ENCODE assay signal across 10 cellular contexts in the genomic region with DNA sequence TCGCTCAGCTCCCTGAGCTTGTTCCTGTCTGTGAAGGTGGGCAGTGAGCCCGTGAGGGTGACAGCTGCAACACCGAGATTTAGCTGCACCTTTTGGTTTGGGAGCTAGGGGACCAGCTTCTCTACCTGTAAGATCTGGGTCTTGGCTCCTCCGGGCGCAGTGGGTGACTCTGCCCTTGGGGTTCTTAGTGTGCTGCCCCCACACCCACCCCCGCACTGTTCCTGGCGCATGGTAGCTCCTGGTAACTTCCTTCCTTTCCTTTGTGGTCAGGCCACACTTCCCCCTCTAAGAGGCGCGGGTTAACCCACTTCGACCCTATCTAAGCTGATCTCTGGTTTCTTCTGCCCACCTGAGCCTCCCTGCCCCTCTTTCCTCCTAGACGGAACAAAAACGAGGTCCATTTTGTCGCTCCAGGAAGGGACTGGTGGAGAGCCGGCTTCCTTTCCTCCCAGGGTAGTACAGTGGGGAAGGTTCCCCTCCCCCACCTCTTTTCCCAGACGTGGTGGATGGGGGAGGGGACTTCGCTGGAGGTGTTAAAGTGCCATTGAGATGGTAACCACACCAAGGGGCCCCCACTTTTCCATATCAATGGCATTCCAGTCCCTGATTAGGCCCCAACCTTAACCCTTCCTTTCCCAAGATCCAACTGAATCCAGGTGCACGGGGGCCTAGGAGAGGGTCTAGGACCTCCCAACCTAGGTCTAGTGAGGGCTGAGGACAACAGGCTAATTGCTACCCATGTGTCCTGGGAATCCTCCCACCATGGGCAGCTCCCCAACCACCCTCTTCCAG. TPM values are rescaled to one million over a fixed set of nuclear protein-coding genes. Genes with fewer than 3 reads are reported as not detected.
DNase-seq lines count a peak whose midpoint lies in the region; ATAC-seq and TF ChIP-seq lines count a peak whose summit lies in the region.
"Had no signal": no experiment of that assay in that cellular context is flagged by ENCODE, and none has a peak within 500 bp of the region (broad histone marks: within the 10 kb centered on the region; RNA-seq: fewer than 3 reads in every experiment).

No MANE protein-coding gene starts in this region.

- no peak overlapping the region for H3K4me3 ChIP-seq in Caco-2 (ENCODE audit: low read depth, low read length)
- H3K4me3 ChIP-seq in mononuclear cell (ENCODE audit: low read length) = peak overlapping the region; percentile 21

- intact Hi-C loops in Caco-2 (cut with micrococcal nuclease; ENCODE audit: unreplicated experiment) = no loop called here

- DNase-seq in Caco-2 (peak; percentile 67 to 88), KG1 (lab: John Stamatoyannopoulos, UW) (peak; percentile 28), pons (ENCODE audit: low spot score) (no peak), NCI-H2196 treated with DMSO at 0.1 percent for 48 hours (lab: John Stamatoyannopoulos, UW; ENCODE audit: unreplicated experiment) (no peak), 8988T (no peak)
- no peak for DNase-seq in activated naive CD8-positive, alpha-beta T cell treated with anti-CD3 and anti-CD28 coated beads for 36 hours
- DNase-seq: mammary epithelial cell, NCI-H1105 treated with DMSO at 0.1 percent for 48 hours had no signal

- H3K27ac Mint-ChIP-seq in Caco-2 (ENCODE audit: unreplicated experiment) = peak overlapping the region; percentile 94
- H3K27ac Mint-ChIP-seq in activated naive CD8-positive, alpha-beta T cell treated with anti-CD3 and anti-CD28 coated beads for 36 hours = no peak overlapping the region

- no TSS peak for BruUV-seq in Caco-2 (replicated peaks; lab: Mats Ljungman, UMichigan)

- H3K4me3 Mint-ChIP-seq in Caco-2 (ENCODE audit: unreplicated experiment) = peak overlapping the region; percentile 70
- H3K4me3 Mint-ChIP-seq in activated naive CD8-positive, alpha-beta T cell treated with anti-CD3 and anti-CD28 coated beads for 36 hours = peak overlapping the region; percentile 56

- no peak for TF ChIP-seq CTCF in Caco-2 (IDR thresholded peaks at IDR 0.05; ENCODE audit: insufficient read depth in 1 of 2, low read depth in 1 of 2, low read length in 1 of 2, severe bottlenecking in 1 of 2, unreplicated experiment in 1 of 2)

- H3K4me1 ChIP-seq in Caco-2 (peaks cover 71% of the 10 kb centered on the region), mononuclear cell (ENCODE audit: insufficient read depth, low read length) (peaks cover 43% of the 10 kb centered on the region)

- H3K27me3 ChIP-seq in Caco-2 (replicated peaks; ENCODE audit: control insufficient read depth, insufficient read depth, low read length) = no peaks in the 10 kb centered on the region
- no peaks in the 10 kb centered on the region for H3K27me3 ChIP-seq in mononuclear cell (ENCODE audit: insufficient read depth, low read length)

- no peaks in the 10 kb centered on the region for H3K36me3 ChIP-seq in Caco-2 (ENCODE audit: control insufficient read depth, insufficient read depth, low read length)

- CTCF ChIA-PET in Caco-2 (lab: Charles Lee) = interaction anchor here (1.3 to 6.6 kb wide), 3 partner anchors 13 to 24 kb away, joined by 3 to 113 read pairs (median 14); a partner anchor contains a TSS

- POLR2A ChIA-PET in Caco-2 (lab: Charles Lee) = interaction anchor here (0.5 to 6.5 kb wide), 3 partner anchors 14 to 127 kb away, joined by 4 to 83 read pairs (median 5); a partner anchor contains a TSS

- H3K36me3 Mint-ChIP-seq in Caco-2 (ENCODE audit: insufficient read depth, unreplicated experiment) = peaks cover 32% of the 10 kb centered on the region
- no peaks in the 10 kb centered on the region for H3K36me3 Mint-ChIP-seq in activated naive CD8-positive, alpha-beta T cell treated with anti-CD3 and anti-CD28 coated beads for 36 hours

- H3K9me3 ChIP-seq in Caco-2 (no peaks in the 10 kb centered on the region), mononuclear cell (ENCODE audit: low read depth, low read length) (no peaks in the 10 kb centered on the region)

- no peak for TF ChIP-seq POLR2A in GM18505 (IDR thresholded peaks at IDR 0.05; ENCODE audit: borderline replicate concordance, extremely low read depth, insufficient read depth, insufficient read length)

- H3K27me3 Mint-ChIP-seq in Caco-2 (ENCODE audit: insufficient read depth, unreplicated experiment) = no peaks in the 10 kb centered on the region
- peaks cover 20% of the 10 kb centered on the region for H3K27me3 Mint-ChIP-seq in activated naive CD8-positive, alpha-beta T cell treated with anti-CD3 and anti-CD28 coated beads for 36 hours

- no peaks in the 10 kb centered on the region for H3K9me3 Mint-ChIP-seq in Caco-2 (ENCODE audit: unreplicated experiment)
- H3K9me3 Mint-ChIP-seq in activated naive CD8-positive, alpha-beta T cell treated with anti-CD3 and anti-CD28 coated beads for 36 hours = no peaks in the 10 kb centered on the region

- ATAC-seq in GM18505 (IDR thresholded peaks at IDR 0.05; ENCODE audit: unreplicated experiment) = no peak

- H3K4me1 Mint-ChIP-seq in Caco-2 (ENCODE audit: low read depth, unreplicated experiment) = peaks cover 18% of the 10 kb centered on the region
- peaks cover 21% of the 10 kb centered on the region for H3K4me1 Mint-ChIP-seq in activated naive CD8-positive, alpha-beta T cell treated with anti-CD3 and anti-CD28 coated beads for 36 hours

RNA-seq across cellular contexts. Expression of a gene that starts 4.6 kb away (rescaled TPM):
- total RNA-seq in Caco-2 (2022) (0.79 and 0.91 TPM in 2 replicates), mononuclear cell (not detected)
- total RNA-seq in activated naive CD8-positive, alpha-beta T cell treated with anti-CD3 and anti-CD28 coated beads for 36 hours = not detected
- total RNA-seq: mammary epithelial cell had no signal

RNA-seq across cellular contexts. Expression of a gene that starts 9.8 kb away (rescaled TPM):
- total RNA-seq in Caco-2 (2022) (9.0 and 12.9 TPM in 2 replicates), mononuclear cell (not detected)
- not detected for total RNA-seq in activated naive CD8-positive, alpha-beta T cell treated with anti-CD3 and anti-CD28 coated beads for 36 hours
- total RNA-seq: mammary epithelial cell had no signal

RNA-seq across cellular contexts. Expression of a gene that starts 12.0 kb away (rescaled TPM):
- total RNA-seq in Caco-2 (2022) = 62.5 and 66.4 TPM in 2 replicates
- total RNA-seq in activated naive CD8-positive, alpha-beta T cell treated with anti-CD3 and anti-CD28 coated beads for 36 hours = 1 to 10 TPM; 1.2 to 1.5 TPM
- total RNA-seq in mononuclear cell = 8.2 TPM

RNA-seq across cellular contexts. Expression of a gene that starts 15.6 kb away (rescaled TPM):
- total RNA-seq in Caco-2 (2022) (40.8 and 44.9 TPM in 2 replicates), mononuclear cell (8.2 TPM)
- total RNA-seq in activated naive CD8-positive, alpha-beta T cell treated with anti-CD3 and anti-CD28 coated beads for 36 hours = 10 to 100 TPM; 23.4 to 23.7 TPM

RNA-seq across cellular contexts. Expression of a gene that starts 15.7 kb away (rescaled TPM):
- 46.0 and 48.0 TPM in 2 replicates for total RNA-seq in Caco-2 (2022)
- total RNA-seq in activated naive CD8-positive, alpha-beta T cell treated with anti-CD3 and anti-CD28 coated beads for 36 hours = 10 to 100 TPM; 48.7 to 53.1 TPM
- total RNA-seq in mononuclear cell = 8.9 TPM

Comparison
In these comparisons a context has a peak if more than half of its experiments do, and no peak if none do; other contexts are left out.
1. DNase-seq: peak in Caco-2 (2 of 2) and KG1 (single experiment); none in activated naive CD8-positive, alpha-beta T cell treated with anti-CD3 and anti-CD28 coated beads for 36 hours (single experiment), pons (single experiment), NCI-H2196 treated with DMSO at 0.1 percent for 48 hours (single experiment) and 8988T (single experiment).